Comparison of ENCODE assay signal across 22 cellular contexts in genomic region chr1:111786669-111787207, GRCh38.
"Had no signal": no experiment of that assay in that cellular context is flagged by ENCODE, and none has a peak within 500 bp of the region (broad histone marks: within the 10 kb centered on the region; RNA-seq: fewer than 3 reads in every experiment).

No MANE protein-coding gene starts in this region.

- FAIRE-seq: keratinocyte, pancreas, small intestine had no signal

- H3K9me3 Mint-ChIP-seq: immature natural killer cell, naive B cell had no signal

- H3K4me3 Mint-ChIP-seq: immature natural killer cell, naive B cell had no signal

- H3K36me3 ChIP-seq: esophagus squamous epithelium, left ventricle myocardium inferior, pancreas, tibial artery, upper lobe of left lung, uterus had no signal

- H3K4me1 Mint-ChIP-seq: immature natural killer cell had no signal

- ATAC-seq: gastroesophageal sphincter, pancreas, right cardiac atrium had no signal

- H3K27me3 ChIP-seq: esophagus squamous epithelium, gastroesophageal sphincter, pancreas, tibial artery, upper lobe of left lung, uterus had no signal

- H3K4me3 ChIP-seq: esophagus squamous epithelium, gastroesophageal sphincter, left ventricle myocardium inferior, lung, pancreas, tibial artery, upper lobe of left lung, uterus had no signal

- H3K9me3 ChIP-seq: esophagus squamous epithelium, gastroesophageal sphincter, left ventricle myocardium inferior, pancreas, tibial artery, upper lobe of left lung, uterus had no signal

- H3K27ac Mint-ChIP-seq: naive B cell, progenitor cell of endocrine pancreas had no signal

- H3K36me3 Mint-ChIP-seq: naive B cell had no signal

- H3K4me1 ChIP-seq: pancreas, tibial artery, uterus had no signal

- H3K27ac ChIP-seq: epithelial cell of prostate, esophagus squamous epithelium, gastroesophageal sphincter, left ventricle myocardium inferior, pancreas, tibial artery, upper lobe of left lung, uterus had no signal

- DNase-seq: effector memory CD4-positive, alpha-beta T cell; esophagus squamous epithelium; foreskin fibroblast; immature natural killer cell; left ventricle myocardium inferior; mesenchymal stem cell; midbrain; naive B cell; nucleus accumbens; pancreas; right cardiac atrium; small intestine; stimulated activated CD4-positive, alpha-beta T cell treated with anti-CD3 and anti-CD28 coated beads, Interleukin-2, amount 100 ng/mL, for 48 hours; stimulated activated naive CD4-positive, alpha-beta T cell treated with Interleukin-2 at 50 U/mL for 16 hours; upper lobe of left lung; uterus had no signal
